Comparison of ENCODE assay signal across 15 cellular contexts in genomic region chr12:28235017-28235416, GRCh38. TPM values are rescaled to one million over a fixed set of nuclear protein-coding genes. Genes with fewer than 3 reads are reported as not detected.
DNase-seq lines count a peak whose midpoint lies in the region; ATAC-seq, FAIRE-seq and TF ChIP-seq lines count a peak whose summit lies in the region.
"Had no signal": no experiment of that assay in that cellular context is flagged by ENCODE, and none has a peak within 500 bp of the region (broad histone marks: within the 10 kb centered on the region; RNA-seq: fewer than 3 reads in every experiment).

No MANE protein-coding gene starts in this region.

- no peaks in the 10 kb centered on the region for H3K9me3 ChIP-seq in CD4-positive, CD25-positive, alpha-beta regulatory T cell (ENCODE audit: control insufficient read depth in 2 of 2, low read length in 2 of 2)
- no peaks in the 10 kb centered on the region for H3K9me3 ChIP-seq in suprapubic skin

- no peaks in the 10 kb centered on the region for H3K9me3 Mint-ChIP-seq in CD4-positive, CD25-positive, alpha-beta regulatory T cell
- no peaks in the 10 kb centered on the region for H3K9me3 Mint-ChIP-seq in central memory CD8-positive, alpha-beta T cell
- no peaks in the 10 kb centered on the region for H3K9me3 Mint-ChIP-seq in Calu3 (ENCODE audit: low read depth, unreplicated experiment)
- H3K9me3 Mint-ChIP-seq: CD4-positive, alpha-beta memory T cell had no signal

- no peak for TF ChIP-seq EP300 in suprapubic skin (IDR thresholded peaks at IDR 0.05)

- H3K27me3 Mint-ChIP-seq in CD4-positive, CD25-positive, alpha-beta regulatory T cell, result no peaks in the 10 kb centered on the region
- no peaks in the 10 kb centered on the region for H3K27me3 Mint-ChIP-seq in central memory CD8-positive, alpha-beta T cell
- H3K27me3 Mint-ChIP-seq in Calu3 (ENCODE audit: unreplicated experiment), result no peaks in the 10 kb centered on the region
- H3K27me3 Mint-ChIP-seq: CD4-positive, alpha-beta memory T cell had no signal

- TF ChIP-seq POLR2A in suprapubic skin (IDR thresholded peaks at IDR 0.05), result no peak

- FAIRE-seq in GM18507 (lab: Jason Lieb, UNC), result peak; percentile 52
- FAIRE-seq: D721Med had no signal

- no peak overlapping the region for H3K27ac ChIP-seq in CD4-positive, CD25-positive, alpha-beta regulatory T cell (ENCODE audit: insufficient read depth, low read length, poor library complexity, severe bottlenecking)
- H3K27ac ChIP-seq in suprapubic skin, result no peak overlapping the region

- ATAC-seq in CD4-positive, CD25-positive, alpha-beta regulatory T cell (ENCODE audit: low read depth in 2 of 2), result no peak
- ATAC-seq in central memory CD8-positive, alpha-beta T cell (replicated peaks; ENCODE audit: extremely low read depth, poor library complexity, severe bottlenecking), result no peak
- no peak for ATAC-seq in GM19395 (IDR thresholded peaks at IDR 0.05; ENCODE audit: unreplicated experiment)

- no peak overlapping the region for H3K4me3 ChIP-seq in CD4-positive, CD25-positive, alpha-beta regulatory T cell (ENCODE audit: low read depth, low read length)
- H3K4me3 ChIP-seq in suprapubic skin, result no peak overlapping the region

- peaks cover 6% of the 10 kb centered on the region for H3K36me3 Mint-ChIP-seq in CD4-positive, CD25-positive, alpha-beta regulatory T cell
- no peaks in the 10 kb centered on the region for H3K36me3 Mint-ChIP-seq in central memory CD8-positive, alpha-beta T cell (ENCODE audit: insufficient read depth)
- no peaks in the 10 kb centered on the region for H3K36me3 Mint-ChIP-seq in Calu3 (ENCODE audit: insufficient read depth, unreplicated experiment)

- H3K36me3 ChIP-seq in CD4-positive, CD25-positive, alpha-beta regulatory T cell (ENCODE audit: control insufficient read depth, insufficient read depth, low read length), result no peaks in the 10 kb centered on the region
- H3K36me3 ChIP-seq in suprapubic skin, result no peaks in the 10 kb centered on the region

- CTCF ChIA-PET in Calu3 (lab: Charles Lee), result interaction anchor here (0.7 kb wide), 1 partner anchor 181 kb away, joined by 4 read pairs; no protein-coding TSS in a partner anchor

- no peak for TF ChIP-seq CTCF in suprapubic skin (IDR thresholded peaks at IDR 0.05)
- TF ChIP-seq CTCF in Calu3 (IDR thresholded peaks at IDR 0.05; ENCODE audit: unreplicated experiment), result no peak

- no peaks in the 10 kb centered on the region for H3K4me1 ChIP-seq in CD4-positive, CD25-positive, alpha-beta regulatory T cell (ENCODE audit: control insufficient read depth, insufficient read depth, low read length, poor library complexity, severe bottlenecking)
- H3K4me1 ChIP-seq in suprapubic skin, result peaks cover 22% of the 10 kb centered on the region

- H3K27me3 ChIP-seq in CD4-positive, CD25-positive, alpha-beta regulatory T cell (ENCODE audit: control insufficient read depth, insufficient read depth, low read length), result no peaks in the 10 kb centered on the region
- no peaks in the 10 kb centered on the region for H3K27me3 ChIP-seq in suprapubic skin

- H3K4me1 Mint-ChIP-seq in CD4-positive, CD25-positive, alpha-beta regulatory T cell, result peaks cover 34 to 38% (median 35%) of the 10 kb centered on the region in 4 donors
- H3K4me1 Mint-ChIP-seq in central memory CD8-positive, alpha-beta T cell, result peaks cover 20% of the 10 kb centered on the region
- no peaks in the 10 kb centered on the region for H3K4me1 Mint-ChIP-seq in Calu3 (ENCODE audit: low read depth, unreplicated experiment)

- no TSS peak for BruUV-seq in Calu3 (replicated peaks; lab: Mats Ljungman, UMichigan)

- H3K4me3 Mint-ChIP-seq in CD4-positive, CD25-positive, alpha-beta regulatory T cell, result peak overlapping the region in 1 of 4 donors; percentile 11
- no peak overlapping the region for H3K4me3 Mint-ChIP-seq in central memory CD8-positive, alpha-beta T cell
- no peak overlapping the region for H3K4me3 Mint-ChIP-seq in Calu3 (ENCODE audit: low read depth, unreplicated experiment)
- H3K4me3 Mint-ChIP-seq: CD4-positive, alpha-beta memory T cell had no signal

- no peak for DNase-seq in CD4-positive, CD25-positive, alpha-beta regulatory T cell
- DNase-seq in GM18507 (ENCODE audit: extremely low spot score, insufficient read length, low read depth) (no peak), MV-4-11 (lab: John Stamatoyannopoulos, UW) (peak; percentile 13), suprapubic skin (ENCODE audit: low spot score in 2 of 2) (no peak), NCI-H1417 (lab: John Stamatoyannopoulos, UW) (no peak), Calu3 (no peak)
- DNase-seq in central memory CD8-positive, alpha-beta T cell (ENCODE audit: low spot score in 2 of 2), result no peak
- DNase-seq: CD4-positive, alpha-beta memory T cell; GOT3; NCI-H1417 treated with DMSO at 0.1 percent for 48 hours; NCI-H2029 treated with DMSO at 0.1 percent for 48 hours; NCI-H510A treated with DMSO at 0.1 percent for 48 hours; SIG-M5 had no signal

- H3K27ac Mint-ChIP-seq in CD4-positive, CD25-positive, alpha-beta regulatory T cell, result peak overlapping the region in 2 of 3 donors; percentile 25 to 77
- peak overlapping the region; percentile 57 for H3K27ac Mint-ChIP-seq in central memory CD8-positive, alpha-beta T cell (ENCODE audit: low read depth)
- no peak overlapping the region for H3K27ac Mint-ChIP-seq in Calu3 (ENCODE audit: unreplicated experiment)
- H3K27ac Mint-ChIP-seq: CD4-positive, alpha-beta memory T cell had no signal

- intact Hi-C loops in Calu3 (cut with micrococcal nuclease; ENCODE audit: unreplicated experiment), result loop anchor here (10.0 kb wide), 1 partner anchor 60 kb away; no protein-coding TSS in a partner anchor

- 94% methylated on average over 1 of the region's 1 CpG for WGBS in suprapubic skin

RNA-seq across cellular contexts. Expression of gene CCDC91, which starts 44.8 kb away (rescaled TPM):
- 62.1 TPM for total RNA-seq in CD4-positive, CD25-positive, alpha-beta regulatory T cell
- polyA plus RNA-seq in CD4-positive, CD25-positive, alpha-beta regulatory T cell, result 10 to 100 TPM; 59.4 to 74.0 (median 66.6) TPM
- 10 to 100 TPM; 19.0 to 38.1 (median 23.1) TPM for total RNA-seq in suprapubic skin
- 25.6 and 30.9 TPM in 2 replicates for total RNA-seq in Calu3 (2022)
